ENCODE assay signal across 1 cellular context in the genomic region with DNA sequence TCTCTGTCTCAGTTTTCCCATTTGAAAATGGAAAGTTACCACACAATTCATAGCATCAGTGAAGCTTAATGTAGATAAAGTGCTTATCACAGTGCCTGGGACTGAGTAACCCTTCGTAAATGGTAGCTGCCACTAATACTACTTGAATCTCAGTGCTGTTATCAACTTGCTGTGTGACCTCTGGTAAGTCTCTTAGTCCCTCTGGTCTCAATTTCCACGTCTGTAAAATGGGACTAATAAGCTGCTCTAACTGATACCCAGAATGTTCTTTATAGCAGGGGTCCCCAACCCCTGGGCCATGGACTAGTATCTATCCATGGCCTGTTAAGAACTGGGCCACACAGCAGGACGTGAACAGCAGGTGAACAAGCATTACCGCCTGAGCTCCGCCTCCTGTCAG.
TF ChIP-seq lines count a peak whose summit lies in the region.

No MANE protein-coding gene starts in this region.

TF ChIP-seq in K562, 482 proteins besides CTCF, POLR2A, EP300 and RAD21:
- 0 out of 4 replicates have a peak, but pooled peaks of 1 of the 2 experiments have one; percentile 19 for TF ChIP-seq KDM1A (IDR thresholded peaks at IDR 0.05)
- TF ChIP-seq RBM25 (IDR thresholded peaks at IDR 0.05; ENCODE audit: low read depth, low read length, severe bottlenecking): peak; percentile 77
- TF ChIP-seq BCOR (IDR thresholded peaks at IDR 0.05): peak; percentile 66
- TF ChIP-seq ZSCAN32 (CRISPR knock-in tag; IDR thresholded peaks at IDR 0.05): no peak
